ENCODE assay signal across 2 cellular contexts in genomic region chr16:50178397-50179018, GRCh38.
A peak's percentile ranks its signal among the peaks of the same experiment; 100 is the strongest.
TF ChIP-seq lines count a peak whose summit lies in the region.

No MANE protein-coding gene starts in this region.

TF ChIP-seq in HepG2, 621 proteins besides CTCF, POLR2A, EP300 and RAD21:
- no peak for TF ChIP-seq ZNF337 (CRISPR knock-in tag; IDR thresholded peaks at IDR 0.05; ENCODE audit: borderline replicate concordance, low read depth)
- peak; percentile 96 to 97 for TF ChIP-seq MAFK (conservative IDR thresholded peaks at IDR 0.05 in 1 of 2, IDR thresholded peaks at IDR 0.05 in 1 of 2; ENCODE audit: low read length in 2 of 2)
- TF ChIP-seq ATF7 (IDR thresholded peaks at IDR 0.05): peak; percentile 45; the same call in 1 of the 2 replicates
- TF ChIP-seq ATF7 (CRISPR knock-in tag; IDR thresholded peaks at IDR 0.05): no peak
- TF ChIP-seq ZNF407 (CRISPR knock-in tag; IDR thresholded peaks at IDR 0.05; ENCODE audit: not compliant biosample characterization): no peak
- TF ChIP-seq CEBPB (IDR thresholded peaks at IDR 0.05; ENCODE audit: borderline replicate concordance, low read depth, low read length): peak; percentile 71
- 0 out of 2 replicates have a peak, but pooled peaks have one; percentile 21 for TF ChIP-seq CEBPG (CRISPR knock-in tag; IDR thresholded peaks at IDR 0.05)
- TF ChIP-seq MAF1 (CRISPR knock-in tag; IDR thresholded peaks at IDR 0.05; ENCODE audit: borderline replicate concordance): no peak
- peak; percentile 96 for TF ChIP-seq MAFF (IDR thresholded peaks at IDR 0.05; ENCODE audit: low read depth, low read length)
TF ChIP-seq in HepG2: peak in this region for 5.

TF ChIP-seq in H1, 55 proteins besides CTCF, POLR2A, EP300 and RAD21:
- no peak for TF ChIP-seq SP1 (IDR thresholded peaks at IDR 0.05; ENCODE audit: low read depth, low read length)
- no peak for TF ChIP-seq CTBP2 (IDR thresholded peaks at IDR 0.05; ENCODE audit: borderline replicate concordance, insufficient read depth, insufficient read length, low read length)
- TF ChIP-seq TAF1 (IDR thresholded peaks at IDR 0.05; ENCODE audit: low read depth, low read length): no peak
- peak; percentile 54; the same call in 1 of the 2 replicates for TF ChIP-seq MAFK (IDR thresholded peaks at IDR 0.05; ENCODE audit: low read depth, low read length)
